In genomic region chr2:240560480-240561324, GRCh38 we compare ENCODE assay signal across 8 cellular contexts. TPM values are rescaled to one million over a fixed set of nuclear protein-coding genes. Genes with fewer than 3 reads are reported as not detected.
DNase-seq lines count a peak whose midpoint lies in the region; ATAC-seq and TF ChIP-seq lines count a peak whose summit lies in the region.

No MANE protein-coding gene starts in this region.

- H3K4me2 ChIP-seq in parathyroid adenoma (ENCODE audit: low read length), result peak overlapping the region; percentile 80

- ATAC-seq in HG02642 (IDR thresholded peaks at IDR 0.05; ENCODE audit: poor library complexity, unreplicated experiment) (peak; percentile 64), Right ventricle myocardium inferior (peak; percentile 91)
- ATAC-seq in activated naive CD8-positive, alpha-beta T cell treated with anti-CD3 and anti-CD28 coated beads, Interleukin-2, amount 10 ng/mL, durations not matched to agents 7 days and 5 days (ENCODE audit: low read depth), result peak; percentile 47

- POLR2A ChIA-PET in activated naive CD8-positive, alpha-beta T cell treated with anti-CD3 and anti-CD28 coated beads, Interleukin-2, amount 10 ng/mL, durations not matched to agents 7 days and 5 days (lab: Charles Lee), result interaction anchor here (0.7 to 2.2 kb wide), 13 partner anchors 9 to 1126 kb away, joined by 3 to 41 read pairs (median 4); partner anchors contain the start of genes CAPN10, DTYMK, GPR35 and PASK

- peak; percentile 59 to 81 for TF ChIP-seq POLR2A in tibial nerve (IDR thresholded peaks at IDR 0.05)

- peaks cover 26% of the 10 kb centered on the region for H3K79me2 ChIP-seq in parathyroid adenoma

- no peaks in the 10 kb centered on the region for H3K9me3 ChIP-seq in parathyroid adenoma (ENCODE audit: control insufficient read depth, low read length)
- no peaks in the 10 kb centered on the region for H3K9me3 ChIP-seq in tibial nerve

- intact Hi-C loops in Right ventricle myocardium inferior (cut with DNase I), result no loop called here

- H3K9me3 Mint-ChIP-seq in activated naive CD8-positive, alpha-beta T cell treated with anti-CD3 and anti-CD28 coated beads, Interleukin-2, amount 10 ng/mL, durations not matched to agents 7 days and 5 days, result no peaks in the 10 kb centered on the region

- peaks cover 58% of the 10 kb centered on the region for H3K4me1 Mint-ChIP-seq in activated naive CD8-positive, alpha-beta T cell treated with anti-CD3 and anti-CD28 coated beads, Interleukin-2, amount 10 ng/mL, durations not matched to agents 7 days and 5 days

- TF ChIP-seq EP300 in tibial nerve (IDR thresholded peaks at IDR 0.05), result peak; percentile 29 to 84

- no peaks in the 10 kb centered on the region for H3K27me3 Mint-ChIP-seq in activated naive CD8-positive, alpha-beta T cell treated with anti-CD3 and anti-CD28 coated beads, Interleukin-2, amount 10 ng/mL, durations not matched to agents 7 days and 5 days

- H3K9ac ChIP-seq in parathyroid adenoma, result peak overlapping the region; percentile 93

- H3K4me3 ChIP-seq in GM12864 (ENCODE audit: low read depth, low read length) (peak overlapping the region; percentile 74), parathyroid adenoma (ENCODE audit: low read depth, low read length) (peak overlapping the region; percentile 80), tibial nerve (peak overlapping the region; percentile 83 to 100 (median 94))

- peak overlapping the region; percentile 89 for H3K27ac ChIP-seq in parathyroid adenoma
- H3K27ac ChIP-seq in tibial nerve, result peak overlapping the region; percentile 100

- peak overlapping the region; percentile 97 for H2AFZ ChIP-seq in parathyroid adenoma

- DNase-seq in GM12864 (ENCODE audit: low read depth) (peak; percentile 86), NCI-H1105 treated with DMSO at 0.1 percent for 48 hours (lab: John Stamatoyannopoulos, UW) (peak; percentile 91), SKM-1 treated with dmso at 0.1 percent for 144 hours (lab: John Stamatoyannopoulos, UW; ENCODE audit: unreplicated experiment) (peak; percentile 90), Right ventricle myocardium inferior (ENCODE audit: missing footprints) (peak; percentile 100), tibial nerve (ENCODE audit: low spot score in 2 of 2) (peak; percentile 100)
- peak; percentile 100 for DNase-seq in activated naive CD8-positive, alpha-beta T cell treated with anti-CD3 and anti-CD28 coated beads, Interleukin-2, amount 10 ng/mL, durations not matched to agents 7 days and 5 days

- peak overlapping the region; percentile 75 for H3K27ac Mint-ChIP-seq in activated naive CD8-positive, alpha-beta T cell treated with anti-CD3 and anti-CD28 coated beads, Interleukin-2, amount 10 ng/mL, durations not matched to agents 7 days and 5 days

- WGBS in tibial nerve, 2 donors, result 1 to 3% methylated on average over 5 to 55 of the region's 101 CpGs

- H3K4me1 ChIP-seq in parathyroid adenoma, result peaks cover 21% of the 10 kb centered on the region
- peaks cover 0 to 80% (median 47%) of the 10 kb centered on the region in 4 donors for H3K4me1 ChIP-seq in tibial nerve

- TF ChIP-seq CTCF in GM12864 (IDR thresholded peaks at IDR 0.05; ENCODE audit: low read depth, low read length, missing control alignments) (peak; percentile 35), parathyroid adenoma (IDR thresholded peaks at IDR 0.05) (peak; percentile 37), tibial nerve (IDR thresholded peaks at IDR 0.05) (peak in 2 of 5 experiments; percentile 28 to 35)

- peak overlapping the region; percentile 83 for H3K4me3 Mint-ChIP-seq in activated naive CD8-positive, alpha-beta T cell treated with anti-CD3 and anti-CD28 coated beads, Interleukin-2, amount 10 ng/mL, durations not matched to agents 7 days and 5 days

- H3K36me3 Mint-ChIP-seq in activated naive CD8-positive, alpha-beta T cell treated with anti-CD3 and anti-CD28 coated beads, Interleukin-2, amount 10 ng/mL, durations not matched to agents 7 days and 5 days, result peaks cover 22% of the 10 kb centered on the region

- no peaks in the 10 kb centered on the region for H3K36me3 ChIP-seq in parathyroid adenoma (ENCODE audit: control insufficient read depth, insufficient read depth, low read length)
- no peaks in the 10 kb centered on the region for H3K36me3 ChIP-seq in tibial nerve

- H3K27me3 ChIP-seq in parathyroid adenoma (ENCODE audit: control insufficient read depth, insufficient read depth, low read length), result no peaks in the 10 kb centered on the region
- no peaks in the 10 kb centered on the region for H3K27me3 ChIP-seq in tibial nerve

RNA-seq across cellular contexts. Expression of gene DUSP28, which starts 0.5 kb away (rescaled TPM):
- total RNA-seq in activated naive CD8-positive, alpha-beta T cell treated with anti-CD3 and anti-CD28 coated beads, Interleukin-2, amount 10 ng/mL, durations not matched to agents 7 days and 5 days, result 10 to 100 TPM; 12.3 to 13.8 TPM
- total RNA-seq in Right ventricle myocardium inferior (14.4 TPM), tibial nerve (10 to 100 TPM in 1 of 4 donors, 1 to 10 TPM in 3; 4.5 to 16.1 (median 7.2) TPM)

RNA-seq across cellular contexts. Expression of gene ANKMY1, which starts 2.9 kb away (rescaled TPM):
- 10 to 100 TPM; 50.9 to 53.2 TPM for total RNA-seq in activated naive CD8-positive, alpha-beta T cell treated with anti-CD3 and anti-CD28 coated beads, Interleukin-2, amount 10 ng/mL, durations not matched to agents 7 days and 5 days
- total RNA-seq in Right ventricle myocardium inferior (5.9 TPM), tibial nerve (10 to 100 TPM; 14.2 to 24.0 (median 21.4) TPM)

RNA-seq across cellular contexts. Expression of gene RNPEPL1, which starts 7.6 kb away (rescaled TPM):
- 100 to 1,000 TPM; 124 TPM for total RNA-seq in activated naive CD8-positive, alpha-beta T cell treated with anti-CD3 and anti-CD28 coated beads, Interleukin-2, amount 10 ng/mL, durations not matched to agents 7 days and 5 days
- total RNA-seq in Right ventricle myocardium inferior, result 98.4 TPM
- 10 to 100 TPM; 55.3 to 90.6 (median 64.0) TPM for total RNA-seq in tibial nerve

RNA-seq across cellular contexts. Expression of gene CAPN10, which starts 25.8 kb away (rescaled TPM):
- total RNA-seq in activated naive CD8-positive, alpha-beta T cell treated with anti-CD3 and anti-CD28 coated beads, Interleukin-2, amount 10 ng/mL, durations not matched to agents 7 days and 5 days, result 10 to 100 TPM; 72.3 to 74.2 TPM
- total RNA-seq in Right ventricle myocardium inferior (51.8 TPM), tibial nerve (10 to 100 TPM; 28.0 to 66.3 (median 54.8) TPM)

Comparison
In these comparisons a context has a peak if more than half of its experiments do, and no peak if none do; other contexts are left out.
1. Peak in every context shown above with its lines: DNase-seq, ATAC-seq, H3K4me3 ChIP-seq and H3K27ac ChIP-seq.